Comparison of ENCODE assay signal across 32 cellular contexts in genomic region chr21:30430170-30430655, GRCh38. TPM values are rescaled to one million over a fixed set of nuclear protein-coding genes. Genes with fewer than 3 reads are reported as not detected.
"Had no signal": no experiment of that assay in that cellular context is flagged by ENCODE, and none has a peak within 500 bp of the region (broad histone marks: within the 10 kb centered on the region; RNA-seq: fewer than 3 reads in every experiment).

KRTAP13-4 (plus strand) TSS chr21:30430220; CDS start chr21:30430276, 56 bp downstream.

- H3K4me3 Mint-ChIP-seq: activated CD4-positive, alpha-beta memory T cell treated with anti-CD3 and anti-CD28 coated beads, Interleukin-2, amount 10 ng/mL, durations not matched to agents 7 days and 5 days; activated CD4-positive, alpha-beta T cell treated with anti-CD3 and anti-CD28 coated beads, Interleukin-2, amount 10 ng/mL, durations not matched to agents 7 days and 5 days; activated naive CD8-positive, alpha-beta T cell; activated T-cell treated with anti-CD3 and anti-CD28 coated beads, Interleukin-2, amount 50 U/mL, for 4 hours; activated T-helper 17 cell treated with anti-CD3 and anti-CD28 coated beads, Interleukin-2, amount 50 U/mL, for 72 hours; effector memory CD8-positive, alpha-beta T cell; T-helper 17 cell; T-helper 2 cell treated with Interferon-gamma antibody and Interleukin-4, amounts not matched to agents 5 μg/mL and 100 μg/mL, for 36 hours had no signal

- H3K9me3 ChIP-seq: body of pancreas, esophagus muscularis mucosa, gastrocnemius medialis, heart left ventricle had no signal

- H3K36me3 ChIP-seq: esophagus muscularis mucosa, gastrocnemius medialis, heart left ventricle had no signal

- H3K27me3 Mint-ChIP-seq: effector memory CD8-positive, alpha-beta T cell had no signal

- ATAC-seq: activated T-cell treated with anti-CD3 and anti-CD28 coated beads, Interleukin-2, amount 50 U/mL, for 4 hours; activated T-helper 17 cell treated with anti-CD3 and anti-CD28 coated beads, Interleukin-2, amount 50 U/mL, for 72 hours; body of pancreas; effector memory CD8-positive, alpha-beta T cell; foreskin keratinocyte; gastrocnemius medialis; heart left ventricle; T-helper 17 cell had no signal

- DNase-seq: activated CD4-positive, alpha-beta memory T cell treated with anti-CD3 and anti-CD28 coated beads, Interleukin-2, amount 10 ng/mL, durations not matched to agents 7 days and 5 days; activated CD4-positive, alpha-beta T cell treated with anti-CD3 and anti-CD28 coated beads for 1 hour; activated CD4-positive, alpha-beta T cell treated with anti-CD3 and anti-CD28 coated beads for 4 hours; activated CD4-positive, alpha-beta T cell treated with anti-CD3 and anti-CD28 coated beads, Interleukin-2, amount 10 ng/mL, durations not matched to agents 7 days and 5 days; activated CD4-positive, alpha-beta T cell treated with anti-CD3 and anti-CD28 coated beads, Interleukin-2, amount 50 U/mL, for 4 hours; activated effector memory CD4-positive, alpha-beta T cell treated with Interleukin-2 at 50 U/mL for 16 hours; activated gamma-delta T cell treated with Interleukin-2 at 50 U/mL for 16 hours; activated naive CD4-positive, alpha-beta T cell treated with anti-CD3 and anti-CD28 coated beads, Interleukin-2, amount 50 U/mL, for 16 hours; activated naive CD4-positive, alpha-beta T cell treated with Interleukin-2 at 50 U/mL for 16 hours; activated T-cell treated with anti-CD3 and anti-CD28 coated beads, Interleukin-2, amount 50 U/mL, for 4 hours; amniotic stem cell; anterior cingulate cortex; caudate nucleus; cortex of kidney; dermis blood vessel endothelial cell; effector CD4-positive, alpha-beta T cell; effector memory CD8-positive, alpha-beta T cell; erythroblast; foreskin keratinocyte; gastrocnemius medialis; glutamatergic neuron; T-helper 1 cell; T-helper 17 cell had no signal

- H3K4me3 ChIP-seq: body of pancreas, esophagus muscularis mucosa, gastrocnemius medialis, heart left ventricle had no signal

- H3K4me1 ChIP-seq: body of pancreas, esophagus muscularis mucosa, foreskin keratinocyte, gastrocnemius medialis, heart left ventricle had no signal

- H3K4me1 Mint-ChIP-seq: activated CD4-positive, alpha-beta memory T cell treated with anti-CD3 and anti-CD28 coated beads, Interleukin-2, amount 10 ng/mL, durations not matched to agents 7 days and 5 days; activated CD4-positive, alpha-beta T cell treated with anti-CD3 and anti-CD28 coated beads, Interleukin-2, amount 10 ng/mL, durations not matched to agents 7 days and 5 days; activated T-helper 17 cell treated with anti-CD3 and anti-CD28 coated beads, Interleukin-2, amount 50 U/mL, for 72 hours; T-helper 17 cell had no signal

- H3K27ac ChIP-seq: body of pancreas, esophagus muscularis mucosa, foreskin keratinocyte, gastrocnemius medialis, heart left ventricle had no signal

- H3K36me3 Mint-ChIP-seq: activated naive CD8-positive, alpha-beta T cell had no signal

- H3K27ac Mint-ChIP-seq: activated CD4-positive, alpha-beta memory T cell treated with anti-CD3 and anti-CD28 coated beads, Interleukin-2, amount 10 ng/mL, durations not matched to agents 7 days and 5 days; activated CD4-positive, alpha-beta T cell treated with anti-CD3 and anti-CD28 coated beads, Interleukin-2, amount 10 ng/mL, durations not matched to agents 7 days and 5 days; activated naive CD8-positive, alpha-beta T cell; activated T-helper 17 cell treated with anti-CD3 and anti-CD28 coated beads, Interleukin-2, amount 50 U/mL, for 72 hours; effector memory CD8-positive, alpha-beta T cell; T-helper 17 cell; T-helper 2 cell treated with Interferon-gamma antibody and Interleukin-4, amounts not matched to agents 5 μg/mL and 100 μg/mL, for 36 hours had no signal

- H3K27me3 ChIP-seq: body of pancreas, esophagus muscularis mucosa, gastrocnemius medialis, heart left ventricle had no signal

- FAIRE-seq: colon had no signal

- H3K9me3 Mint-ChIP-seq: activated CD4-positive, alpha-beta memory T cell treated with anti-CD3 and anti-CD28 coated beads, Interleukin-2, amount 10 ng/mL, durations not matched to agents 7 days and 5 days; activated CD4-positive, alpha-beta T cell treated with anti-CD3 and anti-CD28 coated beads, Interleukin-2, amount 10 ng/mL, durations not matched to agents 7 days and 5 days; activated T-cell treated with anti-CD3 and anti-CD28 coated beads, Interleukin-2, amount 50 U/mL, for 4 hours; activated T-helper 17 cell treated with anti-CD3 and anti-CD28 coated beads, Interleukin-2, amount 50 U/mL, for 72 hours; T-helper 2 cell treated with Interferon-gamma antibody and Interleukin-4, amounts not matched to agents 5 μg/mL and 100 μg/mL, for 36 hours had no signal

RNA-seq across cellular contexts. Expression of gene KRTAP13-4, which starts in this region (rescaled TPM):
- total RNA-seq: activated CD4-positive, alpha-beta memory T cell treated with anti-CD3 and anti-CD28 coated beads, Interleukin-2, amount 10 ng/mL, durations not matched to agents 7 days and 5 days; activated CD4-positive, alpha-beta T cell treated with anti-CD3 and anti-CD28 coated beads, Interleukin-2, amount 10 ng/mL, durations not matched to agents 7 days and 5 days; activated T-cell treated with anti-CD3 and anti-CD28 coated beads, Interleukin-2, amount 50 U/mL, for 4 hours; activated T-helper 17 cell treated with anti-CD3 and anti-CD28 coated beads, Interleukin-2, amount 50 U/mL, for 72 hours; body of pancreas; chondrocyte; dermis blood vessel endothelial cell; esophagus muscularis mucosa; foreskin keratinocyte; gastrocnemius medialis; heart left ventricle; T-helper 17 cell had no signal
- polyA plus RNA-seq: adipose tissue, foreskin keratinocyte, heart left ventricle had no signal
